In genomic region chr3:169774186-169774585, GRCh38 we compare ENCODE assay signal across 8 cellular contexts. TPM values are rescaled to one million over a fixed set of nuclear protein-coding genes. Genes with fewer than 3 reads are reported as not detected.
DNase-seq lines count a peak whose midpoint lies in the region; ATAC-seq and TF ChIP-seq lines count a peak whose summit lies in the region.

No MANE protein-coding gene starts in this region.

- H3K27me3 Mint-ChIP-seq in brain, result peaks cover 25% of the 10 kb centered on the region

- H3K4me1 Mint-ChIP-seq in brain, result peaks cover 57% of the 10 kb centered on the region

- H3K4me1 ChIP-seq in HEK293 (ENCODE audit: control insufficient read depth, insufficient read depth, low read length), result no peaks in the 10 kb centered on the region
- peaks cover 12% of the 10 kb centered on the region for H3K4me1 ChIP-seq in mesodermal cell (ENCODE audit: control insufficient read depth, insufficient read depth, low read length, poor library complexity, severe bottlenecking)

- 74 to 87% methylated on average over 3 of the region's 5 CpGs for WGBS in mesodermal cell (ENCODE audit: insufficient coverage in 2 of 2), 2 experiments

- H3K27ac Mint-ChIP-seq in brain, result peak overlapping the region; percentile 97 to 100 (median 100)

- CTCF ChIA-PET in HEK293 (lab: Yijun Ruan, JAX), result interaction anchor here (0.6 kb wide), 1 partner anchor 704 kb away, joined by 4 read pairs; no protein-coding TSS in a partner anchor

- H3K4me3 Mint-ChIP-seq in brain, result peak overlapping the region; percentile 99 to 100 (median 100)

- H3K36me3 ChIP-seq in HEK293 (ENCODE audit: control insufficient read depth in 2 of 2, insufficient read depth in 1 of 2, low read length in 2 of 2) (peaks cover 3 to 48% of the 10 kb centered on the region in 2 experiments), mesodermal cell (ENCODE audit: control insufficient read depth, insufficient read depth, low read length) (peaks cover 43% of the 10 kb centered on the region)

- POLR2A ChIA-PET in HEK293 (lab: Yijun Ruan, JAX), result interaction anchor here (2.6 kb wide), 1 partner anchor 38 kb away, joined by 6 read pairs; the partner anchor contains the start of genes LRRC34 and LRRIQ4

- H3K36me3 Mint-ChIP-seq in brain, result peaks cover 31% of the 10 kb centered on the region

- DNase-seq in A172 (ENCODE audit: low spot score), result peak; percentile 38

- H3K4me3 ChIP-seq in HEK293 (ENCODE audit: low read depth, low read length) (peak overlapping the region; percentile 93), mesodermal cell (ENCODE audit: extremely low read depth, insufficient read depth, low read length, poor library complexity, severe bottlenecking) (peak overlapping the region; percentile 93)

- TF ChIP-seq CTCF in HEK293 (tag by site-specific recombination; IDR thresholded peaks at IDR 0.05) (no peak), brain (conservative IDR thresholded peaks at IDR 0.05) (no peak)

- H3K9me3 ChIP-seq in HEK293 (ENCODE audit: control insufficient read depth, insufficient read depth, low read depth, low read length), result no peaks in the 10 kb centered on the region
- no peaks in the 10 kb centered on the region for H3K9me3 ChIP-seq in mesodermal cell (ENCODE audit: control insufficient read depth, low read length)

- ATAC-seq in GM21367 (IDR thresholded peaks at IDR 0.05; ENCODE audit: unreplicated experiment) (no peak), GM21717 (IDR thresholded peaks at IDR 0.05; ENCODE audit: unreplicated experiment) (no peak), GM18520 (IDR thresholded peaks at IDR 0.05; ENCODE audit: unreplicated experiment) (no peak), HG02571 (IDR thresholded peaks at IDR 0.05; ENCODE audit: unreplicated experiment) (no peak)

- peaks cover 0 to 10% (median 4%) of the 10 kb centered on the region in 5 experiments for H3K9me3 Mint-ChIP-seq in brain

- no peak overlapping the region for H3K27ac ChIP-seq in HEK293 (ENCODE audit: extremely low read depth, low read depth, low read length)
- peak overlapping the region; percentile 99 for H3K27ac ChIP-seq in mesodermal cell (ENCODE audit: low read depth, low read length, severe bottlenecking)

TF ChIP-seq in HEK293, 187 proteins besides CTCF, POLR2A, EP300 and RAD21:
- TF ChIP-seq, protein P1, sequence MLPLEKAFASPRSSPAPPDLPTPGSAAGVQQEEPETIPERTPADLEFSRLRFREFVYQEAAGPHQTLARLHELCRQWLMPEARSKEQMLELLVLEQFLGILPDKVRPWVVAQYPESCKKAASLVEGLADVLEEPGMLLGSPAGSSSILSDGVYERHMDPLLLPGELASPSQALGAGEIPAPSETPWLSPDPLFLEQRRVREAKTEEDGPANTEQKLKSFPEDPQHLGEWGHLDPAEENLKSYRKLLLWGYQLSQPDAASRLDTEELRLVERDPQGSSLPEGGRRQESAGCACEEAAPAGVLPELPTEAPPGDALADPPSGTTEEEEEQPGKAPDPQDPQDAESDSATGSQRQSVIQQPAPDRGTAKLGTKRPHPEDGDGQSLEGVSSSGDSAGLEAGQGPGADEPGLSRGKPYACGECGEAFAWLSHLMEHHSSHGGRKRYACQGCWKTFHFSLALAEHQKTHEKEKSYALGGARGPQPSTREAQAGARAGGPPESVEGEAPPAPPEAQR (tag by site-specific recombination; IDR thresholded peaks at IDR 0.05), result no peak
- TF ChIP-seq FEZF1 (tag by site-specific recombination; IDR thresholded peaks at IDR 0.05) (no peak), ZNF76 (tag by site-specific recombination; IDR thresholded peaks at IDR 0.05; ENCODE audit: borderline replicate concordance, low read depth) (no peak), GLI2 (tag by site-specific recombination; IDR thresholded peaks at IDR 0.05; ENCODE audit: borderline replicate concordance, low read depth) (no peak), ZNF48 (tag by site-specific recombination; IDR thresholded peaks at IDR 0.05) (no peak), ZFHX2 (tag by site-specific recombination; conservative IDR thresholded peaks at IDR 0.05) (no peak), YY1 (tag by site-specific recombination; IDR thresholded peaks at IDR 0.05) (no peak), ZNF302 (tag by site-specific recombination; IDR thresholded peaks at IDR 0.05; ENCODE audit: low read depth) (no peak), ZNF335 (tag by site-specific recombination; conservative IDR thresholded peaks at IDR 0.05) (no peak), ZNF391 (tag by site-specific recombination; IDR thresholded peaks at IDR 0.05; ENCODE audit: borderline replicate concordance, low read depth) (no peak), ZNF133 (tag by site-specific recombination; IDR thresholded peaks at IDR 0.05) (no peak), SETDB1 (IDR thresholded peaks at IDR 0.05; ENCODE audit: insufficient read length, low read length) (no peak), ZNF529 (tag by site-specific recombination; IDR thresholded peaks at IDR 0.05; ENCODE audit: insufficient replicate concordance) (no peak), ZSCAN23 (tag by site-specific recombination; IDR thresholded peaks at IDR 0.05) (no peak), ZNF239 (tag by site-specific recombination; IDR thresholded peaks at IDR 0.05) (no peak)
- TF ChIP-seq, protein P2, sequence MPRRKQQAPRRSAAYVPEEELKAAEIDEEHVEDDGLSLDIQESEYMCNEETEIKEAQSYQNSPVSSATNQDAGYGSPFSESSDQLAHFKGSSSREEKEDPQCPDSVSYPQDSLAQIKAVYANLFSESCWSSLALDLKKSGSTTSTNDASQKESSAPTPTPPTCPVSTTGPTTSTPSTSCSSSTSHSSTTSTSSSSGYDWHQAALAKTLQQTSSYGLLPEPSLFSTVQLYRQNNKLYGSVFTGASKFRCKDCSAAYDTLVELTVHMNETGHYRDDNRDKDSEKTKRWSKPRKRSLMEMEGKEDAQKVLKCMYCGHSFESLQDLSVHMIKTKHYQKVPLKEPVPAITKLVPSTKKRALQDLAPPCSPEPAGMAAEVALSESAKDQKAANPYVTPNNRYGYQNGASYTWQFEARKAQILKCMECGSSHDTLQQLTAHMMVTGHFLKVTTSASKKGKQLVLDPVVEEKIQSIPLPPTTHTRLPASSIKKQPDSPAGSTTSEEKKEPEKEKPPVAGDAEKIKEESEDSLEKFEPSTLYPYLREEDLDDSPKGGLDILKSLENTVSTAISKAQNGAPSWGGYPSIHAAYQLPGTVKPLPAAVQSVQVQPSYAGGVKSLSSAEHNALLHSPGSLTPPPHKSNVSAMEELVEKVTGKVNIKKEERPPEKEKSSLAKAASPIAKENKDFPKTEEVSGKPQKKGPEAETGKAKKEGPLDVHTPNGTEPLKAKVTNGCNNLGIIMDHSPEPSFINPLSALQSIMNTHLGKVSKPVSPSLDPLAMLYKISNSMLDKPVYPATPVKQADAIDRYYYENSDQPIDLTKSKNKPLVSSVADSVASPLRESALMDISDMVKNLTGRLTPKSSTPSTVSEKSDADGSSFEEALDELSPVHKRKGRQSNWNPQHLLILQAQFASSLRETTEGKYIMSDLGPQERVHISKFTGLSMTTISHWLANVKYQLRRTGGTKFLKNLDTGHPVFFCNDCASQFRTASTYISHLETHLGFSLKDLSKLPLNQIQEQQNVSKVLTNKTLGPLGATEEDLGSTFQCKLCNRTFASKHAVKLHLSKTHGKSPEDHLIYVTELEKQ (tag by site-specific recombination; IDR thresholded peaks at IDR 0.05; ENCODE audit: borderline replicate concordance), result no peak
TF ChIP-seq in HEK293: peak in this region for 0.

RNA-seq across cellular contexts. Expression of gene MYNN, which starts 1.0 kb away (rescaled TPM):
- total RNA-seq in A172 (2014; rRNA removed; shearing (Covaris generic)), result 24.0 and 30.9 TPM in 2 replicates
- 2.9 TPM for polyA plus RNA-seq in brain (ENCODE audit: insufficient read depth, low read depth, low replicate concordance)
- 17.6 TPM for polyA plus RNA-seq in mesodermal cell (2013, experiment 1 of 2)
- polyA plus RNA-seq in mesodermal cell (2013, experiment 2 of 2), result 18.2 TPM

RNA-seq across cellular contexts. Expression of gene ACTRT3, which starts 4.8 kb away (rescaled TPM):
- 2.9 and 3.3 TPM in 2 replicates for total RNA-seq in A172 (2014; rRNA removed; shearing (Covaris generic))
- 0.37 TPM for polyA plus RNA-seq in brain (ENCODE audit: insufficient read depth, low read depth, low replicate concordance)
- polyA plus RNA-seq in mesodermal cell (2013, experiment 1 of 2), result 0.41 TPM
- polyA plus RNA-seq in mesodermal cell (2013, experiment 2 of 2), result 0.20 TPM

RNA-seq across cellular contexts. Expression of gene TERC, which starts 9.3 kb away (rescaled TPM):
- 145 and 302 TPM in 2 replicates for total RNA-seq in A172 (2014; rRNA removed; shearing (Covaris generic))
- not detected for polyA plus RNA-seq in brain (ENCODE audit: insufficient read depth, low read depth, low replicate concordance)
- 6.3 TPM for polyA plus RNA-seq in mesodermal cell (2013, experiment 1 of 2)
- polyA plus RNA-seq in mesodermal cell (2013, experiment 2 of 2), result 1.9 TPM

RNA-seq across cellular contexts. Expression of gene LRRIQ4, which starts 38.5 kb away (rescaled TPM):
- total RNA-seq in A172 (2014; rRNA removed; shearing (Covaris generic)), result not detected in 2 replicates
- not detected for polyA plus RNA-seq in brain (ENCODE audit: insufficient read depth, low read depth, low replicate concordance)
- polyA plus RNA-seq in mesodermal cell (2013, experiment 1 of 2), result not detected
- not detected for polyA plus RNA-seq in mesodermal cell (2013, experiment 2 of 2)

RNA-seq across cellular contexts. Expression of gene LRRC34, which starts 38.5 kb away (rescaled TPM):
- not detected in 2 replicates for total RNA-seq in A172 (2014; rRNA removed; shearing (Covaris generic))
- 2.9 TPM for polyA plus RNA-seq in brain (ENCODE audit: insufficient read depth, low read depth, low replicate concordance)
- polyA plus RNA-seq in mesodermal cell (2013, experiment 1 of 2), result 2.4 TPM
- polyA plus RNA-seq in mesodermal cell (2013, experiment 2 of 2), result 2.4 TPM
